In the genomic region with DNA sequence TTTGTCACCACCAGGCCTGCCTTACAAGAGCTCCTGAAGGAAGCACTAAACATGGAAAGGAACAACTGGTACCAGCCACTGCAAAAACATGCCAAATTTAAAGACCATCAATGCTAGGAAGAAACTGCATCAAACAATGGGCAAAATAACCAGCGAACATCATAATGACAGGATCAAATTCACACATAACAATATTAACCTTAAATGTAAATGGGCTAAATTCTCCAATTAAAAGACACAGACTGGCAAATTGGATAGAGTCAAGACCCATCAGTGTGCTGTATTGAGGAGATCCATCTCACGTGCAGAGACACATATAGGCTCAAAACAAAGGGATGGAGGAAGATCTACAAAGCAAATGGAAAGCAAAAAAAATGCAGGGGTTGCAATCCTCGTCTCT, we compare ENCODE assay signal across 14 cellular contexts. TPM values are rescaled to one million over a fixed set of nuclear protein-coding genes. Genes with fewer than 3 reads are reported as not detected.
"Had no signal": no experiment of that assay in that cellular context is flagged by ENCODE, and none has a peak within 500 bp of the region (broad histone marks: within the 10 kb centered on the region; RNA-seq: fewer than 3 reads in every experiment).

No MANE protein-coding gene starts in this region.

RNA-seq across cellular contexts. Expression of gene MAT1A, which starts 16.5 kb away (rescaled TPM):
- total RNA-seq: stomach, subcutaneous adipose tissue, thoracic aorta, tibial nerve, urinary bladder, vagina had no signal

RNA-seq across cellular contexts. Expression of gene DYDC1, which starts 50.6 kb away (rescaled TPM):
- total RNA-seq: stomach, subcutaneous adipose tissue, suprapubic skin, temporal lobe, thoracic aorta, tibial nerve, transverse colon, upper lobe of right lung, ureter, urinary bladder, uterus, vagina had no signal
- polyA plus RNA-seq: stomach, thymus, urinary bladder had no signal

RNA-seq across cellular contexts. Expression of gene DYDC2, which starts 50.6 kb away (rescaled TPM):
- total RNA-seq: stomach, subcutaneous adipose tissue, thoracic aorta, thyroid gland, tibial nerve, transverse colon, upper lobe of right lung, ureter, urinary bladder, vagina had no signal
- polyA plus RNA-seq: urinary bladder had no signal
